ENCODE assay signal across 8 cellular contexts in the genomic region with DNA sequence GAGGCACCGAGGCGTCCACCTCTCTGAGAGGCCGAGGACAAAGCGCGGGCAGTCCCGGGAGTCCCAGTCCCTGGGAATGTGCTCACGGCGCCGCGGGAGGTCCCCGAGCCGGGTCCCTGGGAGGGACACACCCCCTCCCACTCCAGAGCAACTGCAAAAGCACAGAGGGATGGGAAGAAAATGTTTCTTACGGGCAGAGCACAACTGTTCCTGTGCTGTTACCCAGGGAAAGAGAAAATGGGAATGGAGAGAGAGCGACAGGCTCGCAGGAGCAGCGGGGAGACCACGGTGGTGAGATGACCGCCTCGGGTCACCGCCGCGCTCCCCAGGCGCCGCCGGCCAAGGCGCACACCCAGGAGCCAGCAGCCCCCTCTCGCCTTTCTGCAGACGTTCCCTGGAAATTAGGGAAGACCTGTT. TPM values are rescaled to one million over a fixed set of nuclear protein-coding genes. Genes with fewer than 3 reads are reported as not detected.
A peak's percentile ranks its signal among the peaks of the same experiment; 100 is the strongest.
DNase-seq lines count a peak whose midpoint lies in the region; ATAC-seq and TF ChIP-seq lines count a peak whose summit lies in the region.

No MANE protein-coding gene starts in this region.

- in situ Hi-C loops in G401 (cut with HindIII; ENCODE audit: low sequenced_read_pairs) = no loop called here

- no peak overlapping the region for H3K27ac Mint-ChIP-seq in activated naive CD8-positive, alpha-beta T cell treated with anti-CD3 and anti-CD28 coated beads, Interleukin-2, amount 10 ng/mL, durations not matched to agents 7 days and 5 days
- H3K27ac Mint-ChIP-seq in immature natural killer cell = peak overlapping the region in 3 of 6 donors; percentile 11 to 80 (median 53)
- H3K27ac Mint-ChIP-seq in stimulated activated naive B cell treated with anti-CD40 and anti-IgM and Interleukin-4, amounts not matched to agents 10 μg/mL and 1 μg/mL and 100 μg/mL, for 72 hours = peak overlapping the region; percentile 97

- no peak for TF ChIP-seq CTCF in GM12875 (IDR thresholded peaks at IDR 0.05; ENCODE audit: borderline replicate concordance, insufficient read depth, low read depth, low read length)

- H3K9me3 Mint-ChIP-seq in activated naive CD8-positive, alpha-beta T cell treated with anti-CD3 and anti-CD28 coated beads, Interleukin-2, amount 10 ng/mL, durations not matched to agents 7 days and 5 days = no peaks in the 10 kb centered on the region
- peaks cover 0 to 6% (median 0%) of the 10 kb centered on the region in 6 donors for H3K9me3 Mint-ChIP-seq in immature natural killer cell
- no peaks in the 10 kb centered on the region for H3K9me3 Mint-ChIP-seq in stimulated activated naive B cell treated with anti-CD40 and anti-IgM and Interleukin-4, amounts not matched to agents 10 μg/mL and 1 μg/mL and 100 μg/mL, for 72 hours

- no peaks in the 10 kb centered on the region for H3K36me3 Mint-ChIP-seq in activated naive CD8-positive, alpha-beta T cell treated with anti-CD3 and anti-CD28 coated beads, Interleukin-2, amount 10 ng/mL, durations not matched to agents 7 days and 5 days
- no peaks in the 10 kb centered on the region for H3K36me3 Mint-ChIP-seq in immature natural killer cell
- H3K36me3 Mint-ChIP-seq in stimulated activated naive B cell treated with anti-CD40 and anti-IgM and Interleukin-4, amounts not matched to agents 10 μg/mL and 1 μg/mL and 100 μg/mL, for 72 hours = peaks cover 13 to 23% of the 10 kb centered on the region in 2 donors

- POLR2A ChIA-PET in activated naive CD8-positive, alpha-beta T cell treated with anti-CD3 and anti-CD28 coated beads, Interleukin-2, amount 10 ng/mL, durations not matched to agents 7 days and 5 days (lab: Charles Lee) = no interaction called here

- peak overlapping the region; percentile 90 for H3K4me3 ChIP-seq in GM12875 (ENCODE audit: low read depth, low read length)

- peak overlapping the region; percentile 78 for H3K4me3 Mint-ChIP-seq in activated naive CD8-positive, alpha-beta T cell treated with anti-CD3 and anti-CD28 coated beads, Interleukin-2, amount 10 ng/mL, durations not matched to agents 7 days and 5 days
- H3K4me3 Mint-ChIP-seq in immature natural killer cell = peak overlapping the region; percentile 77 to 94 (median 88)
- peak overlapping the region; percentile 90 to 94 for H3K4me3 Mint-ChIP-seq in stimulated activated naive B cell treated with anti-CD40 and anti-IgM and Interleukin-4, amounts not matched to agents 10 μg/mL and 1 μg/mL and 100 μg/mL, for 72 hours

- H3K27me3 Mint-ChIP-seq in activated naive CD8-positive, alpha-beta T cell treated with anti-CD3 and anti-CD28 coated beads, Interleukin-2, amount 10 ng/mL, durations not matched to agents 7 days and 5 days = peaks cover 78% of the 10 kb centered on the region
- H3K27me3 Mint-ChIP-seq in immature natural killer cell (ENCODE audit: low read depth in 3 of 3) = peaks cover 38 to 46% (median 39%) of the 10 kb centered on the region in 3 donors
- no peaks in the 10 kb centered on the region for H3K27me3 Mint-ChIP-seq in stimulated activated naive B cell treated with anti-CD40 and anti-IgM and Interleukin-4, amounts not matched to agents 10 μg/mL and 1 μg/mL and 100 μg/mL, for 72 hours

- H3K4me1 Mint-ChIP-seq in activated naive CD8-positive, alpha-beta T cell treated with anti-CD3 and anti-CD28 coated beads, Interleukin-2, amount 10 ng/mL, durations not matched to agents 7 days and 5 days = peaks cover 27% of the 10 kb centered on the region
- H3K4me1 Mint-ChIP-seq in immature natural killer cell = peaks cover 50 to 66% of the 10 kb centered on the region in 2 donors
- H3K4me1 Mint-ChIP-seq in stimulated activated naive B cell treated with anti-CD40 and anti-IgM and Interleukin-4, amounts not matched to agents 10 μg/mL and 1 μg/mL and 100 μg/mL, for 72 hours = peaks cover 6 to 13% of the 10 kb centered on the region in 2 donors

- DNase-seq in activated naive CD8-positive, alpha-beta T cell treated with anti-CD3 and anti-CD28 coated beads, Interleukin-2, amount 10 ng/mL, durations not matched to agents 7 days and 5 days = peak; percentile 35
- DNase-seq in immature natural killer cell (no peak), G401 (ENCODE audit: low spot score) (no peak), DMS79 treated with DMSO at 0.1 percent for 48 hours (lab: John Stamatoyannopoulos, UW) (no peak), mucosa of gallbladder (ENCODE audit: low spot score) (no peak)
- DNase-seq in stimulated activated naive B cell treated with anti-CD40 and anti-IgM and Interleukin-4, amounts not matched to agents 10 μg/mL and 1 μg/mL and 100 μg/mL, for 72 hours = no peak

- ATAC-seq in HG03432 (IDR thresholded peaks at IDR 0.05; ENCODE audit: unreplicated experiment) = peak; percentile 1
- no peak for ATAC-seq in activated naive CD8-positive, alpha-beta T cell treated with anti-CD3 and anti-CD28 coated beads, Interleukin-2, amount 10 ng/mL, durations not matched to agents 7 days and 5 days (ENCODE audit: low read depth)
- ATAC-seq in stimulated activated naive B cell treated with anti-CD40 and anti-IgM and Interleukin-4, amounts not matched to agents 10 μg/mL and 1 μg/mL and 100 μg/mL, for 72 hours (replicated peaks) = no peak

RNA-seq across cellular contexts. Expression of gene BCL11A, which starts 1.2 kb away (rescaled TPM):
- total RNA-seq in activated naive CD8-positive, alpha-beta T cell treated with anti-CD3 and anti-CD28 coated beads, Interleukin-2, amount 10 ng/mL, durations not matched to agents 7 days and 5 days = under 1 TPM; 0.40 to 0.64 TPM
- polyA plus RNA-seq in immature natural killer cell = under 1 TPM; 0.14 to 0.69 (median 0.29) TPM
- 0.54 TPM in 1 of 2 replicates, not detected in the other for total RNA-seq in G401 (2014; rRNA removed; shearing (Covaris generic))
- total RNA-seq in mucosa of gallbladder = 21.3 TPM

Comparison
In these comparisons a context has a peak if more than half of its experiments do, and no peak if none do; other contexts are left out.
1. RNA of gene BCL11A, which starts 1.2 kb away (total RNA-seq): 21.3 TPM in mucosa of gallbladder (single experiment); 0.40 to 0.64 TPM in activated naive CD8-positive, alpha-beta T cell treated with anti-CD3 and anti-CD28 coated beads, Interleukin-2, amount 10 ng/mL, durations not matched to agents 7 days and 5 days and 0.54 TPM in G401; every median in the first group is over 10 times any median in the second.
2. Peak in every context shown above with its lines, with median percentiles within 50 percentile points of each other: H3K4me3 Mint-ChIP-seq.